ENCODE assay signal across 24 cellular contexts in the genomic region with DNA sequence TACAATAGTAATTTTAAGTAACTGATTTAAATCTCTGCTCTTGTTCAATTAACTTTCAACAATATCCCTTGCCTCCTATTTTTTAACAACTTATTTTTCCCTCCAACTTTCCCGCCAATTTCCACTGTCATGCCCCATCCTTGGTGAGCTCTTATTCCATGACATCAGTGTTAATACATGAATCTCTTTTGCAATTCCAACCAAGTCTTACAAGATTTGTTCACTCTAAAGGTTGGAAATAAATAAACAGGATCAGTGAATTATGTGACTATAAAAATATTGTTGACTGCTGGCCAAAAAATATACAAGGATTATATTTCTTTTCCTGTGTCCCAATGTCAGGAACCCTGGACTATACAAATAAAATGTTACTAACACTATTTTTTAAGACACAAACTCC. TPM values are rescaled to one million over a fixed set of nuclear protein-coding genes. Genes with fewer than 3 reads are reported as not detected.
"Had no signal": no experiment of that assay in that cellular context is flagged by ENCODE, and none has a peak within 500 bp of the region (broad histone marks: within the 10 kb centered on the region; RNA-seq: fewer than 3 reads in every experiment).

No MANE protein-coding gene starts in this region.

- H3K4me2 ChIP-seq: hepatocyte had no signal

- H3K4me3 Mint-ChIP-seq: dendritic cell treated with granulocyte-macrophage colony-stimulating factor and Interleukin-4, amounts not matched to agents 40 ng/mL and 50 ng/mL, for 4 days; effector memory CD8-positive, alpha-beta T cell; memory B cell; mesothelial cell of epicardium; nephron progenitor cell; stimulated activated effector memory CD8-positive, alpha-beta T cell treated with anti-CD3 and anti-CD28 coated beads, Interleukin-12 subunit alpha, Interleukin-12 subunit beta, amount 100 ng/mL, for 72 hours had no signal

- H3K27me3 Mint-ChIP-seq: dendritic cell treated with granulocyte-macrophage colony-stimulating factor and Interleukin-4, amounts not matched to agents 40 ng/mL and 50 ng/mL, for 4 days; effector memory CD8-positive, alpha-beta T cell; memory B cell had no signal

- H3K4me1 ChIP-seq: esophagus squamous epithelium, lower lobe of right lung, suprapubic skin, thyroid gland, upper lobe of left lung, uterus had no signal

- DNase-seq: effector memory CD8-positive, alpha-beta T cell; esophagus squamous epithelium; foreskin melanocyte; head of caudate nucleus; kidney; left cardiac atrium; left ventricle myocardium inferior; lower lobe of right lung; nephron progenitor cell; ovary; stimulated activated CD4-positive, alpha-beta T cell treated with anti-CD3 and anti-CD28 coated beads, Interleukin-4, amount 100 ng/mL, for 1 hour; stimulated activated CD8-positive, alpha-beta memory T cell treated with anti-CD3 and anti-CD28 coated beads, Interleukin-4, amount 100 ng/mL, for 48 hours; stimulated activated naive CD8-positive, alpha-beta T cell treated with anti-CD3 and anti-CD28 coated beads, Interleukin-15, Interleukin-2, amounts not matched to agents 100 U/mL and 50 U/mL, for 24 hours; thyroid gland; upper lobe of left lung; uterus had no signal

- H3K27me3 ChIP-seq: esophagus squamous epithelium, hepatocyte, ovary, right atrium auricular region, suprapubic skin, thyroid gland, upper lobe of left lung, uterus had no signal

- H3K79me2 ChIP-seq: hepatocyte had no signal

- H3K27ac Mint-ChIP-seq: dendritic cell treated with granulocyte-macrophage colony-stimulating factor and Interleukin-4, amounts not matched to agents 40 ng/mL and 50 ng/mL, for 4 days; effector memory CD8-positive, alpha-beta T cell; memory B cell; mesothelial cell of epicardium; nephron progenitor cell; stimulated activated effector memory CD8-positive, alpha-beta T cell treated with anti-CD3 and anti-CD28 coated beads, Interleukin-12 subunit alpha, Interleukin-12 subunit beta, amount 100 ng/mL, for 72 hours had no signal

- H2AFZ ChIP-seq: hepatocyte had no signal

- H3K4me3 ChIP-seq: esophagus squamous epithelium, hepatocyte, left ventricle myocardium inferior, lower lobe of right lung, ovary, right atrium auricular region, suprapubic skin, thyroid gland, upper lobe of left lung, uterus had no signal

- H3K27ac ChIP-seq: esophagus squamous epithelium, hepatocyte, left ventricle myocardium inferior, lower lobe of right lung, ovary, right atrium auricular region, suprapubic skin, thyroid gland, upper lobe of left lung, uterus had no signal

- H3K9me3 ChIP-seq: ovary, thyroid gland, uterus had no signal

- ATAC-seq: effector memory CD8-positive, alpha-beta T cell; left cardiac atrium; lower lobe of right lung; stimulated activated effector memory CD8-positive, alpha-beta T cell treated with anti-CD3 and anti-CD28 coated beads, Interleukin-12 subunit alpha, Interleukin-12 subunit beta, amount 100 ng/mL, for 72 hours; stimulated activated naive CD8-positive, alpha-beta T cell treated with anti-CD3 and anti-CD28 coated beads, Interleukin-15, Interleukin-2, amounts not matched to agents 100 U/mL and 50 U/mL, for 24 hours had no signal

- H3K36me3 ChIP-seq: esophagus squamous epithelium, left ventricle myocardium inferior, lower lobe of right lung, ovary, right atrium auricular region, suprapubic skin, thyroid gland, upper lobe of left lung, uterus had no signal

- H3K4me1 Mint-ChIP-seq: memory B cell; mesothelial cell of epicardium; nephron progenitor cell; stimulated activated effector memory CD8-positive, alpha-beta T cell treated with anti-CD3 and anti-CD28 coated beads, Interleukin-12 subunit alpha, Interleukin-12 subunit beta, amount 100 ng/mL, for 72 hours had no signal

- H3K36me3 Mint-ChIP-seq: memory B cell; stimulated activated effector memory CD8-positive, alpha-beta T cell treated with anti-CD3 and anti-CD28 coated beads, Interleukin-12 subunit alpha, Interleukin-12 subunit beta, amount 100 ng/mL, for 72 hours had no signal

RNA-seq across cellular contexts. Expression of a gene that starts 21.0 kb away (rescaled TPM):
- total RNA-seq: epithelial cell of proximal tubule, lower lobe of right lung had no signal
